In genomic region chr1:44646711-44647110, GRCh38 we compare ENCODE assay signal across 23 cellular contexts. TPM values are rescaled to one million over a fixed set of nuclear protein-coding genes. Genes with fewer than 3 reads are reported as not detected.
DNase-seq lines count a peak whose midpoint lies in the region; ATAC-seq and TF ChIP-seq lines count a peak whose summit lies in the region.
"Had no signal": no experiment of that assay in that cellular context is flagged by ENCODE, and none has a peak within 500 bp of the region (broad histone marks: within the 10 kb centered on the region; RNA-seq: fewer than 3 reads in every experiment).

No MANE protein-coding gene starts in this region.

- DNase-seq in Peyer's patch (peak in 1 of 3 donors; percentile 28), dorsolateral prefrontal cortex (no peak), omental fat pad (ENCODE audit: low spot score) (no peak), substantia nigra (lab: John Stamatoyannopoulos, UW) (no peak), NCI-H2196 (lab: John Stamatoyannopoulos, UW; ENCODE audit: unreplicated experiment) (no peak)
- DNase-seq: ACHN; activated CD4-positive, alpha-beta T cell treated with anti-CD3 and anti-CD28 coated beads, Interleukin-2, amount 10 ng/mL, durations not matched to agents 24 days and 14 days; activated CD8-positive, alpha-beta memory T cell treated with anti-CD3 and anti-CD28 coated beads, Interleukin-2, amount 10 ng/mL, durations not matched to agents 7 days and 5 days; Calu3; NCI-H1092; NCI-H187 treated with DMSO at 0.1 percent for 48 hours; NCI-H2227 treated with DMSO at 0.1 percent for 48 hours; NCI-H774; right cardiac atrium; stimulated activated naive CD8-positive, alpha-beta T cell treated with anti-CD3 and anti-CD28 coated beads, Interleukin-15, Interleukin-2, amounts not matched to agents 100 U/mL and 50 U/mL, for 24 hours; WERI-Rb-1 had no signal

- intact Hi-C loops in dorsolateral prefrontal cortex (cut with DNase I) = loop anchor here (5.0 to 10.0 kb wide), 3 partner anchors 39 to 242 kb away; partner anchors contain the start of gene RNF220 (in 2 of the 2)

- H3K27me3 ChIP-seq in Peyer's patch (no peaks in the 10 kb centered on the region), dorsolateral prefrontal cortex (no peaks in the 10 kb centered on the region)
- H3K27me3 ChIP-seq: BLaER1 treated with 17β-estradiol and CSF1 and Interleukin-3, amounts not matched to agents 10 nM and 100 nM; pancreas had no signal

- peak overlapping the region in 3 of 4 donors; percentile 68 to 88 (median 87) for H3K27ac ChIP-seq in Peyer's patch
- H3K27ac ChIP-seq in dorsolateral prefrontal cortex = peak overlapping the region in 54 of 59 donors; percentile 62 to 94 (median 89)
- H3K27ac ChIP-seq in substantia nigra (ENCODE audit: low read depth, low read length, poor library complexity, severe bottlenecking) = peak overlapping the region; percentile 35
- H3K27ac ChIP-seq: BLaER1 treated with 17β-estradiol and CSF1 and Interleukin-3, amounts not matched to agents 10 nM and 100 nM; HL-60; pancreas; WERI-Rb-1 had no signal

- H3K9me3 ChIP-seq in Peyer's patch = no peaks in the 10 kb centered on the region
- H3K9me3 ChIP-seq: BLaER1 treated with 17β-estradiol and CSF1 and Interleukin-3, amounts not matched to agents 10 nM and 100 nM; pancreas had no signal

- TF ChIP-seq CTCF in Peyer's patch (IDR thresholded peaks at IDR 0.05) (no peak), dorsolateral prefrontal cortex (IDR thresholded peaks at IDR 0.05 in 54 of 56, conservative IDR thresholded peaks at IDR 0.05 in 2 of 56; ENCODE audit: low read depth in 1 of 56, partially characterized antibody in 56 of 56) (no peak), omental fat pad (IDR thresholded peaks at IDR 0.05) (no peak)

- H3K4me3 ChIP-seq in Peyer's patch (no peak overlapping the region), dorsolateral prefrontal cortex (no peak overlapping the region)
- H3K4me3 ChIP-seq: BLaER1 treated with 17β-estradiol and CSF1 and Interleukin-3, amounts not matched to agents 10 nM and 100 nM; pancreas had no signal

- H3K4me1 ChIP-seq in Peyer's patch = peaks cover 0 to 53% (median 4%) of the 10 kb centered on the region in 4 donors
- H3K4me1 ChIP-seq: BLaER1 treated with 17β-estradiol and CSF1 and Interleukin-3, amounts not matched to agents 10 nM and 100 nM; pancreas had no signal

- TF ChIP-seq POLR2A in Peyer's patch (IDR thresholded peaks at IDR 0.05) = no peak

- H3K36me3 ChIP-seq in Peyer's patch = peaks cover 0 to 87% (median 0%) of the 10 kb centered on the region in 3 donors

- ATAC-seq in omental fat pad (ENCODE audit: low FRiP score) (peak; percentile 4), GM21529 (IDR thresholded peaks at IDR 0.05; ENCODE audit: unreplicated experiment) (no peak), HG03432 (IDR thresholded peaks at IDR 0.05; ENCODE audit: unreplicated experiment) (no peak)
- ATAC-seq: activated CD8-positive, alpha-beta memory T cell treated with anti-CD3 and anti-CD28 coated beads, Interleukin-2, amount 10 ng/mL, durations not matched to agents 7 days and 5 days; pancreas; right cardiac atrium; stimulated activated naive CD8-positive, alpha-beta T cell treated with anti-CD3 and anti-CD28 coated beads, Interleukin-15, Interleukin-2, amounts not matched to agents 100 U/mL and 50 U/mL, for 24 hours had no signal

RNA-seq across cellular contexts. Expression of gene TMEM53, which starts 27.6 kb away (rescaled TPM):
- total RNA-seq in Peyer's patch (10 to 100 TPM in 3 of 4 donors, not detected in 1; 23.1 to 30.8 (median 26.5) TPM), dorsolateral prefrontal cortex (10 to 100 TPM in 78 of 120 experiments, 1 to 10 TPM in 42; 6.1 to 18.4 (median 11.0) TPM), omental fat pad (10 to 100 TPM in 3 of 4 donors, 1 to 10 TPM in 1; 7.6 to 14.0 (median 10.3) TPM)

RNA-seq across cellular contexts. Expression of gene ARMH1, which starts 27.8 kb away (rescaled TPM):
- total RNA-seq in Peyer's patch (1 to 10 TPM; 3.7 to 7.7 (median 4.8) TPM), dorsolateral prefrontal cortex (10 to 100 TPM in 97 of 120 experiments, 1 to 10 TPM in 23; 5.2 to 28.0 (median 13.0) TPM), omental fat pad (1 to 10 TPM in 3 of 4 donors, under 1 TPM in 1; 0.47 to 2.4 (median 1.2) TPM)
- total RNA-seq: Daoy, endothelial cell of umbilical vein had no signal

Comparison
In these comparisons a context has a peak if more than half of its experiments do, and no peak if none do; other contexts are left out.
1. H3K27ac ChIP-seq: peak in every context shown above with its lines; median percentile 89 in dorsolateral prefrontal cortex; 87 in Peyer's patch; 35 in substantia nigra.